In genomic region chr1:160244209-160244608, GRCh38 we compare ENCODE assay signal across 33 cellular contexts. TPM values are rescaled to one million over a fixed set of nuclear protein-coding genes. Genes with fewer than 3 reads are reported as not detected.
DNase-seq lines count a peak whose midpoint lies in the region; ATAC-seq and TF ChIP-seq lines count a peak whose summit lies in the region.
"Had no signal": no experiment of that assay in that cellular context is flagged by ENCODE, and none has a peak within 500 bp of the region (broad histone marks: within the 10 kb centered on the region; RNA-seq: fewer than 3 reads in every experiment).

No MANE protein-coding gene starts in this region.

- peaks cover 38% of the 10 kb centered on the region for H3K4me1 Mint-ChIP-seq in brain
- H3K4me1 Mint-ChIP-seq: activated CD4-positive, alpha-beta memory T cell treated with anti-CD3 and anti-CD28 coated beads, Interleukin-2, amount 10 ng/mL, durations not matched to agents 7 days and 5 days; CD14-positive monocyte had no signal

- peaks cover 38% of the 10 kb centered on the region for H3K36me3 Mint-ChIP-seq in brain

- H3K27ac ChIP-seq in upper lobe of right lung: no peak overlapping the region
- no peak overlapping the region for H3K27ac ChIP-seq in RWPE1
- H3K27ac ChIP-seq: lower lobe of right lung, SK-N-MC, vagina had no signal

- no peak for ATAC-seq in upper lobe of right lung
- ATAC-seq in GM18498 (IDR thresholded peaks at IDR 0.05; ENCODE audit: unreplicated experiment): no peak
- ATAC-seq: K562; lower lobe of right lung; naive thymus-derived CD8-positive, alpha-beta T cell had no signal

- intact Hi-C loops in upper lobe of right lung (cut with DNase I): no loop called here

- TF ChIP-seq CTCF in brain (conservative IDR thresholded peaks at IDR 0.05): no peak
- no peak for TF ChIP-seq CTCF in upper lobe of right lung (IDR thresholded peaks at IDR 0.05)
- no peak for TF ChIP-seq CTCF in RWPE1 (conservative IDR thresholded peaks at IDR 0.05; ENCODE audit: low read depth)

- no peaks in the 10 kb centered on the region for H3K9me3 Mint-ChIP-seq in brain
- H3K9me3 Mint-ChIP-seq: activated CD4-positive, alpha-beta memory T cell treated with anti-CD3 and anti-CD28 coated beads, Interleukin-2, amount 10 ng/mL, durations not matched to agents 7 days and 5 days; CD14-positive monocyte; naive thymus-derived CD8-positive, alpha-beta T cell; stimulated activated naive CD8-positive, alpha-beta T cell treated with anti-CD3 and anti-CD28 coated beads, Interleukin-15, Interleukin-2, amounts not matched to agents 100 ng/mL and 50 ng/mL, for 24 hours had no signal

- H3K4me3 Mint-ChIP-seq in brain: no peak overlapping the region
- H3K4me3 Mint-ChIP-seq: activated CD4-positive, alpha-beta memory T cell treated with anti-CD3 and anti-CD28 coated beads, Interleukin-2, amount 10 ng/mL, durations not matched to agents 7 days and 5 days; CD14-positive monocyte; naive thymus-derived CD8-positive, alpha-beta T cell; stimulated activated naive CD8-positive, alpha-beta T cell treated with anti-CD3 and anti-CD28 coated beads, Interleukin-15, Interleukin-2, amounts not matched to agents 100 ng/mL and 50 ng/mL, for 24 hours had no signal

- peaks cover 3% of the 10 kb centered on the region for H3K27me3 Mint-ChIP-seq in brain
- H3K27me3 Mint-ChIP-seq: activated CD4-positive, alpha-beta memory T cell treated with anti-CD3 and anti-CD28 coated beads, Interleukin-2, amount 10 ng/mL, durations not matched to agents 7 days and 5 days; naive thymus-derived CD8-positive, alpha-beta T cell; stimulated activated naive CD8-positive, alpha-beta T cell treated with anti-CD3 and anti-CD28 coated beads, Interleukin-15, Interleukin-2, amounts not matched to agents 100 ng/mL and 50 ng/mL, for 24 hours had no signal

- peak overlapping the region in 4 of 5 experiments; percentile 50 to 71 (median 54) for H3K27ac Mint-ChIP-seq in brain
- H3K27ac Mint-ChIP-seq: activated CD4-positive, alpha-beta memory T cell treated with anti-CD3 and anti-CD28 coated beads, Interleukin-2, amount 10 ng/mL, durations not matched to agents 7 days and 5 days; stimulated activated naive CD8-positive, alpha-beta T cell treated with anti-CD3 and anti-CD28 coated beads, Interleukin-15, Interleukin-2, amounts not matched to agents 100 ng/mL and 50 ng/mL, for 24 hours had no signal

- DNase-seq in NCI-H1694 (lab: John Stamatoyannopoulos, UW) (peak; percentile 23), NCI-H1694 treated with DMSO at 0.1 percent for 48 hours (lab: John Stamatoyannopoulos, UW) (no peak), NCI-H128 (lab: John Stamatoyannopoulos, UW; ENCODE audit: unreplicated experiment) (peak; percentile 10), left kidney (ENCODE audit: low read depth, low spot score) (peak; percentile 25), upper lobe of right lung (no peak), RWPE1 (ENCODE audit: low spot score) (no peak)
- DNase-seq: 8988T; activated CD4-positive, alpha-beta memory T cell treated with anti-CD3 and anti-CD28 coated beads, Interleukin-2, amount 10 ng/mL, durations not matched to agents 7 days and 5 days; activated CD4-positive, CD25-positive, alpha-beta regulatory T cell treated with anti-CD3 and anti-CD28 coated beads, Interleukin-2, amount 50 U/mL, for 72 hours; activated CD8-positive, alpha-beta memory T cell treated with anti-CD3 and anti-CD28 coated beads, Interleukin-2, amount 50 U/mL, for 48 hours; activated naive CD4-positive, alpha-beta T cell treated with anti-CD3 and anti-CD28 coated beads, Interleukin-2, amount 50 U/mL, for 16 hours; amygdala; EL; lower lobe of right lung; naive thymus-derived CD8-positive, alpha-beta T cell; NCI-H1417 treated with DMSO at 0.1 percent for 48 hours; NCI-H526 treated with DMSO at 0.1 percent for 48 hours; nucleus accumbens; RPMI8226; small intestine had no signal

- peaks cover 45% of the 10 kb centered on the region for H3K36me3 ChIP-seq in upper lobe of right lung

- no peaks in the 10 kb centered on the region for H3K9me3 ChIP-seq in upper lobe of right lung
- H3K9me3 ChIP-seq: lower lobe of right lung, vagina had no signal

- POLR2A ChIA-PET in RWPE1 (lab: Yijun Ruan, JAX; ENCODE audit: low non-redundant PET): no interaction called here

- no peak overlapping the region for H3K4me3 ChIP-seq in upper lobe of right lung
- H3K4me3 ChIP-seq: K562, lower lobe of right lung, SK-N-MC, vagina had no signal

- H3K4me1 ChIP-seq in upper lobe of right lung: no peaks in the 10 kb centered on the region
- H3K4me1 ChIP-seq: vagina had no signal

- no peaks in the 10 kb centered on the region for H3K27me3 ChIP-seq in upper lobe of right lung
- H3K27me3 ChIP-seq: vagina had no signal

- CTCF ChIA-PET in RWPE1 (lab: Yijun Ruan, JAX): interaction anchor here (0.7 to 1.6 kb wide), 5 partner anchors 8 to 144 kb away, joined by 3 to 6 read pairs (median 4); no protein-coding TSS in a partner anchor

RNA-seq across cellular contexts. Expression of gene DCAF8, which starts 18.1 kb away (rescaled TPM):
- 55.2 TPM for polyA plus RNA-seq in brain (ENCODE audit: insufficient read depth, low read depth, low replicate concordance)
- total RNA-seq in upper lobe of right lung: 130 TPM

RNA-seq across cellular contexts. Expression of gene PEA15, which starts 39.0 kb away (rescaled TPM):
- polyA plus RNA-seq in brain (ENCODE audit: insufficient read depth, low read depth, low replicate concordance): 772 TPM
- 175 TPM for total RNA-seq in upper lobe of right lung

RNA-seq across cellular contexts. Expression of gene PEX19, which starts 40.7 kb away (rescaled TPM):
- polyA plus RNA-seq in brain (ENCODE audit: insufficient read depth, low read depth, low replicate concordance): 83.1 TPM
- total RNA-seq in upper lobe of right lung: 64.2 TPM

RNA-seq across cellular contexts. Expression of gene CASQ1, which starts 53.8 kb away (rescaled TPM):
- polyA plus RNA-seq in brain (ENCODE audit: insufficient read depth, low read depth, low replicate concordance): 4.6 TPM
- 0.41 TPM for total RNA-seq in upper lobe of right lung
- total RNA-seq: bronchial epithelial cell; dermis blood vessel endothelial cell; HT1080; K562; MCF 10A; naive thymus-derived CD8-positive, alpha-beta T cell; T-helper 1 cell treated with Interleukin-12 subunit alpha and Interleukin-12 subunit beta and Interleukin-4 antibody, amounts not matched to agents 30 ng/mL and 1 ng/mL, for 36 hours; vagina had no signal
- polyA plus RNA-seq: K562; keratinocyte; naive thymus-derived CD8-positive, alpha-beta T cell had no signal

Comparison
In these comparisons a context has a peak if more than half of its experiments do, and no peak if none do; other contexts are left out.
1. DNase-seq: peak in NCI-H1694 (single experiment), NCI-H128 (single experiment) and left kidney (single experiment); none in NCI-H1694 treated with DMSO at 0.1 percent for 48 hours (single experiment), upper lobe of right lung (single experiment) and RWPE1 (single experiment).